In the genomic region with DNA sequence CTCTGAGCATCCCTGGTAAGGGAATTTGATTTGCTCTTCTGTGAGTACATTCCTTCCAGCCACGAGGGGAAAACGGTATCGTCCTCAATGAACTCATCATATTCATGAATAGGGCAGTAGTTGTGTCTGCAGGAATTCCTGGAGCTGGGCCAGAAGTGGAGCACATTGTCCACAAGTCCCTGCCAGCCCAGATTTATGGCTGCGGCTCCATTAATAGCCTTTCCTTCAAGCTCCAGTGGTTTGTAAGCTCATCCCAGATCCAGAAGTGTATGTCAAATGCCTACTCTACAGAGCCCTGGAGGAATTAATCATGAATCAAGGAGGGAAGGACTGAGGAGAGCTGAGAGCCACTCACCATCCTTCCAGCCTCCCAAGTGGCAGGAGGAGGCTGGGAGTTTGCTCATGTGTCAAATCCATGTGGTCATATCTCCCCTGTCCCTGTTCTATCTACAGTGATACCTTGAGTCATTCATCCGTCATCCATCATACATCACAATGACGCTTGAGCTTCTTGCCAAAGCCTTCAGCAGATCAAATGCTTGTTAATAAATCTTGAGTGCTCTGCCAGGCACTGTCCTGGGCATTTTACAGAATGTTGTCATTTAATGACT, we compare ENCODE assay signal across 9 cellular contexts.
A peak's percentile ranks its signal among the peaks of the same experiment; 100 is the strongest.
DNase-seq lines count a peak whose midpoint lies in the region; ATAC-seq and TF ChIP-seq lines count a peak whose summit lies in the region.
"Had no signal": no experiment of that assay in that cellular context is flagged by ENCODE, and none has a peak within 500 bp of the region (broad histone marks: within the 10 kb centered on the region; RNA-seq: fewer than 3 reads in every experiment).

No MANE protein-coding gene starts in this region.

- peaks cover 28% of the 10 kb centered on the region for H3K27me3 ChIP-seq in gastroesophageal sphincter

- no peak for TF ChIP-seq POLR2A in gastroesophageal sphincter (IDR thresholded peaks at IDR 0.05)

- TF ChIP-seq CTCF in choroid plexus epithelial cell (conservative IDR thresholded peaks at IDR 0.05; ENCODE audit: low read depth, low read length) (no peak), gastroesophageal sphincter (IDR thresholded peaks at IDR 0.05) (no peak)

- no peaks in the 10 kb centered on the region for H3K36me3 ChIP-seq in gastroesophageal sphincter

- peaks cover 0 to 11% (median 0%) of the 10 kb centered on the region in 3 donors for H3K4me1 ChIP-seq in gastroesophageal sphincter

- 30 to 44% methylated on average over 5 to 6 of the region's 6 CpGs for WGBS in gastroesophageal sphincter (ENCODE audit: low coverage in 1 of 2), 2 donors

- H3K9me3 ChIP-seq in gastroesophageal sphincter: no peaks in the 10 kb centered on the region

- DNase-seq in HT-29 (ENCODE audit: low spot score) (peak; percentile 27), NCI-H524 treated with DMSO at 0.1 percent for 48 hours (lab: John Stamatoyannopoulos, UW) (peak; percentile 10), choroid plexus epithelial cell (ENCODE audit: low read depth) (peak; percentile 34), retina (peak; percentile 48), T1000 (lab: John Stamatoyannopoulos, UW) (no peak), NCI-H2171 (lab: John Stamatoyannopoulos, UW) (no peak)
- DNase-seq: naive thymus-derived CD8-positive, alpha-beta T cell had no signal

- ATAC-seq in gastroesophageal sphincter (no peak), GM21717 (IDR thresholded peaks at IDR 0.05; ENCODE audit: unreplicated experiment) (no peak)
- ATAC-seq: naive thymus-derived CD8-positive, alpha-beta T cell had no signal

- no peak for TF ChIP-seq EP300 in gastroesophageal sphincter (IDR thresholded peaks at IDR 0.05)

- no peak overlapping the region for H3K4me3 ChIP-seq in choroid plexus epithelial cell (ENCODE audit: low read depth, low read length)
- no peak overlapping the region for H3K4me3 ChIP-seq in gastroesophageal sphincter

- no peak overlapping the region for H3K27ac ChIP-seq in gastroesophageal sphincter

Comparison
In these comparisons a context has a peak if more than half of its experiments do, and no peak if none do; other contexts are left out.
1. DNase-seq: peak in HT-29 (single experiment), NCI-H524 treated with DMSO at 0.1 percent for 48 hours (single experiment), choroid plexus epithelial cell (single experiment) and retina (single experiment); none in T1000 (single experiment) and NCI-H2171 (single experiment).